In genomic region chr6:6801002-6801329, GRCh38 we compare ENCODE assay signal across 22 cellular contexts.
DNase-seq lines count a peak whose midpoint lies in the region; ATAC-seq and TF ChIP-seq lines count a peak whose summit lies in the region.
"Had no signal": no experiment of that assay in that cellular context is flagged by ENCODE, and none has a peak within 500 bp of the region (broad histone marks: within the 10 kb centered on the region; RNA-seq: fewer than 3 reads in every experiment).

No MANE protein-coding gene starts in this region.

- H3K9ac ChIP-seq in BLaER1, result no peak overlapping the region

- peak overlapping the region; percentile 46; the same call in 1 of the 2 replicates for H3K27ac ChIP-seq in BLaER1
- H3K27ac ChIP-seq in HL-60 (replicated peaks), result peak overlapping the region; percentile 46
- peak overlapping the region; percentile 25; the same call in 1 of the 2 replicates for H3K27ac ChIP-seq in SJSA1
- H3K27ac ChIP-seq in left lung, result peak overlapping the region; percentile 66 to 73
- H3K27ac ChIP-seq: ovary, Peyer's patch, SK-N-MC had no signal

- TF ChIP-seq CTCF in HL-60 (IDR thresholded peaks at IDR 0.05; ENCODE audit: insufficient read depth, low read length) (no peak), left lung (IDR thresholded peaks at IDR 0.05) (no peak)

- H3K27me3 ChIP-seq in BLaER1, result no peaks in the 10 kb centered on the region
- H3K27me3 ChIP-seq in HL-60 (ENCODE audit: insufficient read depth, poor library complexity, severe bottlenecking), result no peaks in the 10 kb centered on the region
- H3K27me3 ChIP-seq in SJSA1 (replicated peaks), result no peaks in the 10 kb centered on the region
- H3K27me3 ChIP-seq in left lung, result no peaks in the 10 kb centered on the region
- H3K27me3 ChIP-seq: ovary, Peyer's patch had no signal

- H3K36me3 ChIP-seq in BLaER1, result no peaks in the 10 kb centered on the region
- H3K36me3 ChIP-seq in SJSA1, result no peaks in the 10 kb centered on the region
- no peaks in the 10 kb centered on the region for H3K36me3 ChIP-seq in left lung
- H3K36me3 ChIP-seq: ovary, Peyer's patch had no signal

- DNase-seq in HL-60 (ENCODE audit: low read depth in 1 of 2, low spot score in 1 of 2) (no peak), SJSA1 (ENCODE audit: low read depth in 1 of 2, low spot score in 2 of 2) (no peak), left lung (no peak), AML-193 (lab: John Stamatoyannopoulos, UW) (no peak), NCI-H2171 treated with DMSO at 0.1 percent for 48 hours (lab: John Stamatoyannopoulos, UW) (no peak), AG20443 (ENCODE audit: low spot score) (no peak)
- DNase-seq: activated CD4-positive, alpha-beta T cell treated with anti-CD3 and anti-CD28 coated beads, Interleukin-2, amount 50 U/mL, for 1 hour; activated gamma-delta T cell; CD8-positive, alpha-beta T cell; endodermal cell; glutamatergic neuron; natural killer cell; NCI-H187 treated with DMSO at 0.1 percent for 48 hours; NCI-H2227 treated with DMSO at 0.1 percent for 48 hours; NCI-H774; ovary; right cardiac atrium; substantia nigra; T-helper 17 cell had no signal

- peak overlapping the region; percentile 77 for H3K4me2 ChIP-seq in BLaER1

- ATAC-seq in left lung, result peak; percentile 8
- ATAC-seq: CD8-positive, alpha-beta T cell; natural killer cell; right cardiac atrium; T-helper 17 cell had no signal

- H3K4me1 ChIP-seq in BLaER1 (peaks cover 59% of the 10 kb centered on the region), SJSA1 (replicated peaks) (peaks cover 16% of the 10 kb centered on the region), left lung (peaks cover 0 to 59% of the 10 kb centered on the region in 2 donors)
- H3K4me1 ChIP-seq: Peyer's patch had no signal

- no peaks in the 10 kb centered on the region for H4K20me1 ChIP-seq in BLaER1

- peaks cover 6% of the 10 kb centered on the region for H3K9me3 ChIP-seq in BLaER1
- H3K9me3 ChIP-seq in SJSA1 (replicated peaks), result no peaks in the 10 kb centered on the region
- H3K9me3 ChIP-seq in left lung, result no peaks in the 10 kb centered on the region
- H3K9me3 ChIP-seq: ovary, Peyer's patch had no signal

- H3K4me3 ChIP-seq in BLaER1 (no peak overlapping the region), HL-60 (replicated peaks; ENCODE audit: insufficient read depth, low read length) (no peak overlapping the region), SJSA1 (no peak overlapping the region), left lung (no peak overlapping the region)
- H3K4me3 ChIP-seq: ovary, Peyer's patch, SK-N-MC had no signal

- intact Hi-C loops in left lung (cut with DNase I), result no loop called here
